ENCODE assay signal across 8 cellular contexts in the genomic region with DNA sequence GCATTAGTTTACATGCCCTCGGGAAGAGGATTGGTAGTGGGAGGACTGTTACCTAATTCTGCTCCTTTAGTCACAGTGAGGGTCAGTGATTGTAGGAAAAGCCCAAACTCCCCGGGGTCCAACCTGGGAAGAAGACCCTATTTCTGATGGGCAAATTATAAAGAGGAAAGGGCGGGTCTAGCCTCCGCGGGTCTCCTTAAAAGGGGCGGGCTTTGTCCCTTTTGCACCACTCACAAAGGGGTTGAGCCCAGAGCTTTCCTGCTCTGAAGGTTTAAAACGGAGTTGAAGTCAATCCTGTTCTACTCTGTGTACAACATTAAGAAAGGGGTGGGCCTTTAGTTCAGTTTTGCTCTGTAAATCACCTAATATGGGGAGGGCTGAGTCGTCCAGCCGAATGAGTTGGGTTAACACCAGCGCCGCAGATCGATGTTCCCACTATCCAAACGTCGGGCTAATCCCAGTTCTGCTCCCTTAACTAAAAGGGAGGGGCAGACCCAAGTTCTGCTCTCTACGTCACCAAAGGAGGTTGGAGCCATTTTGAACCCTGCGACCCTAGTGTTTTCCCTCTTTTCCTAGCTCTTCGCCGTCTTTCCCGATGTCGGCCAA. TPM values are rescaled to one million over a fixed set of nuclear protein-coding genes. Genes with fewer than 3 reads are reported as not detected.
DNase-seq lines count a peak whose midpoint lies in the region; ATAC-seq and TF ChIP-seq lines count a peak whose summit lies in the region.

No MANE protein-coding gene starts in this region.

- H3K4me3 ChIP-seq in iPS-11a (ENCODE audit: low read depth, low read length): peak overlapping the region; percentile 77
- peak overlapping the region; percentile 91 for H3K4me3 ChIP-seq in smooth muscle cell

- TF ChIP-seq CTCF in C4-2B (conservative IDR thresholded peaks at IDR 0.05) (no peak), smooth muscle cell (IDR thresholded peaks at IDR 0.05; ENCODE audit: borderline replicate concordance, insufficient read depth, poor library complexity, severe bottlenecking) (no peak)

- H3K4me1 ChIP-seq in smooth muscle cell (ENCODE audit: low read depth): peaks cover 15% of the 10 kb centered on the region

- WGBS in smooth muscle cell (ENCODE audit: low lambda C conversion rate): 3% methylated on average over 20 of the region's 20 CpGs

- H3K9me3 Mint-ChIP-seq in activated naive CD8-positive, alpha-beta T cell treated with anti-CD3 and anti-CD28 coated beads for 36 hours: no peaks in the 10 kb centered on the region

- H3K79me2 ChIP-seq in smooth muscle cell (ENCODE audit: low read depth): peaks cover 46% of the 10 kb centered on the region

- peak overlapping the region; percentile 94 for H3K4me2 ChIP-seq in smooth muscle cell

- peak overlapping the region; percentile 84 for H3K9ac ChIP-seq in smooth muscle cell (ENCODE audit: low read depth)

- DNase-seq in NCI-H510A treated with DMSO at 0.1 percent for 48 hours (lab: John Stamatoyannopoulos, UW) (peak; percentile 97), smooth muscle cell (lab: John Stamatoyannopoulos, UW; ENCODE audit: unreplicated experiment) (no peak), hippocampal formation (lab: John Stamatoyannopoulos, UW) (no peak), GM03348 (ENCODE audit: low spot score) (no peak)
- DNase-seq in activated naive CD8-positive, alpha-beta T cell treated with anti-CD3 and anti-CD28 coated beads for 36 hours: peak; percentile 36

- H3K36me3 Mint-ChIP-seq in activated naive CD8-positive, alpha-beta T cell treated with anti-CD3 and anti-CD28 coated beads for 36 hours: peaks cover 15% of the 10 kb centered on the region

- peak overlapping the region; percentile 95 for H3K27ac Mint-ChIP-seq in activated naive CD8-positive, alpha-beta T cell treated with anti-CD3 and anti-CD28 coated beads for 36 hours

- peaks cover 9% of the 10 kb centered on the region for H3F3A ChIP-seq in smooth muscle cell (ENCODE audit: low read depth)

- H3K27ac ChIP-seq in C4-2B (peak overlapping the region; percentile 81), smooth muscle cell (ENCODE audit: low read depth) (peak overlapping the region; percentile 95)

- peak; percentile 4 for ATAC-seq in GM21717 (IDR thresholded peaks at IDR 0.05; ENCODE audit: unreplicated experiment)

- no peaks in the 10 kb centered on the region for H3K27me3 Mint-ChIP-seq in activated naive CD8-positive, alpha-beta T cell treated with anti-CD3 and anti-CD28 coated beads for 36 hours

- H3K4me3 Mint-ChIP-seq in activated naive CD8-positive, alpha-beta T cell treated with anti-CD3 and anti-CD28 coated beads for 36 hours: peak overlapping the region; percentile 94

- no peaks in the 10 kb centered on the region for H3K27me3 ChIP-seq in smooth muscle cell (ENCODE audit: low read depth)

- no peaks in the 10 kb centered on the region for H3K36me3 ChIP-seq in smooth muscle cell (ENCODE audit: low read depth)

- peaks cover 53% of the 10 kb centered on the region for H3K4me1 Mint-ChIP-seq in activated naive CD8-positive, alpha-beta T cell treated with anti-CD3 and anti-CD28 coated beads for 36 hours

- no peaks in the 10 kb centered on the region for H3K9me3 ChIP-seq in smooth muscle cell (replicated peaks; ENCODE audit: low read depth)

- no peaks in the 10 kb centered on the region for H4K20me1 ChIP-seq in smooth muscle cell (ENCODE audit: low read depth)

- H2AFZ ChIP-seq in smooth muscle cell (ENCODE audit: low read depth): peak overlapping the region; percentile 85

RNA-seq across cellular contexts. Expression of a gene that starts 0.9 kb away (rescaled TPM):
- total RNA-seq in activated naive CD8-positive, alpha-beta T cell treated with anti-CD3 and anti-CD28 coated beads for 36 hours: 10 to 100 TPM; 58.3 to 58.6 TPM
- 49.3 and 58.1 TPM in 2 replicates for total RNA-seq in smooth muscle cell
- polyA plus RNA-seq in smooth muscle cell: 74.0 and 75.9 TPM in 2 replicates

RNA-seq across cellular contexts. Expression of a gene that starts 1.4 kb away (rescaled TPM):
- total RNA-seq in activated naive CD8-positive, alpha-beta T cell treated with anti-CD3 and anti-CD28 coated beads for 36 hours: 10 to 100 TPM; 30.8 to 33.6 TPM
- total RNA-seq in smooth muscle cell: 60.5 and 71.1 TPM in 2 replicates
- 51.8 and 52.4 TPM in 2 replicates for polyA plus RNA-seq in smooth muscle cell

RNA-seq across cellular contexts. Expression of a gene that starts 6.8 kb away (rescaled TPM):
- 10 to 100 TPM in 1 of 2 experiments, 1 to 10 TPM in 1; 9.6 to 11.5 TPM for total RNA-seq in activated naive CD8-positive, alpha-beta T cell treated with anti-CD3 and anti-CD28 coated beads for 36 hours
- 0.81 and 2.6 TPM in 2 replicates for total RNA-seq in smooth muscle cell
- polyA plus RNA-seq in smooth muscle cell: 2.5 and 6.4 TPM in 2 replicates

RNA-seq across cellular contexts. Expression of a gene that starts 12.7 kb away (rescaled TPM):
- total RNA-seq in activated naive CD8-positive, alpha-beta T cell treated with anti-CD3 and anti-CD28 coated beads for 36 hours: 10 to 100 TPM; 56.4 to 56.9 TPM
- total RNA-seq in smooth muscle cell: 33.2 and 43.6 TPM in 2 replicates
- polyA plus RNA-seq in smooth muscle cell: 11.6 and 14.0 TPM in 2 replicates

RNA-seq across cellular contexts. Expression of a gene that starts 12.9 kb away (rescaled TPM):
- total RNA-seq in activated naive CD8-positive, alpha-beta T cell treated with anti-CD3 and anti-CD28 coated beads for 36 hours: 10 to 100 TPM; 12.8 to 14.0 TPM
- 3.6 and 5.6 TPM in 2 replicates for total RNA-seq in smooth muscle cell
- polyA plus RNA-seq in smooth muscle cell: 4.3 and 8.2 TPM in 2 replicates

Comparison
In these comparisons a context has a peak if more than half of its experiments do, and no peak if none do; other contexts are left out.
1. DNase-seq: peak in NCI-H510A treated with DMSO at 0.1 percent for 48 hours (single experiment) and activated naive CD8-positive, alpha-beta T cell treated with anti-CD3 and anti-CD28 coated beads for 36 hours (single experiment); none in smooth muscle cell (single experiment), hippocampal formation (0 of 2) and GM03348 (single experiment).